ENCODE assay signal across 1 cellular context in genomic region chr1:246699095-246699735, GRCh38.
TF ChIP-seq lines count a peak whose summit lies in the region.

No MANE protein-coding gene starts in this region.

TF ChIP-seq in HepG2, 621 proteins besides CTCF, POLR2A, EP300 and RAD21 (continued from another document and continues in another):
- TF ChIP-seq AGO1 (IDR thresholded peaks at IDR 0.05; ENCODE audit: low read depth, low read length, poor library complexity, severe bottlenecking), result no peak
- TF ChIP-seq ETS1 (CRISPR knock-in tag; IDR thresholded peaks at IDR 0.05), result no peak
- no peak; the same call in 1 of the 2 replicates for TF ChIP-seq PITX1 (CRISPR knock-in tag; IDR thresholded peaks at IDR 0.05)
- no peak for TF ChIP-seq ZNF337 (CRISPR knock-in tag; IDR thresholded peaks at IDR 0.05; ENCODE audit: borderline replicate concordance, low read depth)
- no peak for TF ChIP-seq ZNF558 (CRISPR knock-in tag; IDR thresholded peaks at IDR 0.05; ENCODE audit: borderline replicate concordance)
- no peak for TF ChIP-seq IKZF1 (IDR thresholded peaks at IDR 0.05)
- no peak for TF ChIP-seq ZNF264 (CRISPR knock-in tag; IDR thresholded peaks at IDR 0.05)
- TF ChIP-seq FOXK2 (IDR thresholded peaks at IDR 0.05), result 0 out of 2 replicates have a peak, but pooled peaks have one; percentile 34
- TF ChIP-seq ZNF781 (CRISPR knock-in tag; IDR thresholded peaks at IDR 0.05; ENCODE audit: borderline replicate concordance, not compliant biosample characterization), result no peak
- no peak for TF ChIP-seq FOSL1 (CRISPR knock-in tag; IDR thresholded peaks at IDR 0.05; ENCODE audit: borderline replicate concordance)
- TF ChIP-seq ETV6 (CRISPR knock-in tag; conservative IDR thresholded peaks at IDR 0.05), result 0 out of 2 replicates have a peak, but pooled peaks have one; percentile 27
- TF ChIP-seq MTF2 (CRISPR knock-in tag; IDR thresholded peaks at IDR 0.05; ENCODE audit: borderline replicate concordance), result no peak
- TF ChIP-seq KMT2B (CRISPR knock-in tag; IDR thresholded peaks at IDR 0.05), result no peak
- no peak for TF ChIP-seq TRAFD1 (CRISPR knock-in tag; IDR thresholded peaks at IDR 0.05; ENCODE audit: borderline replicate concordance)
- no peak for TF ChIP-seq RORA (CRISPR knock-in tag; IDR thresholded peaks at IDR 0.05)
- no peak for TF ChIP-seq ZNF253 (CRISPR knock-in tag; IDR thresholded peaks at IDR 0.05; ENCODE audit: borderline replicate concordance)
- TF ChIP-seq DZIP1 (CRISPR knock-in tag; IDR thresholded peaks at IDR 0.05), result no peak
- no peak for TF ChIP-seq ZNF30 (CRISPR knock-in tag; IDR thresholded peaks at IDR 0.05)
- TF ChIP-seq CEBPG (CRISPR knock-in tag; IDR thresholded peaks at IDR 0.05), result peak; percentile 7; the same call in 1 of the 2 replicates
- TF ChIP-seq ZFYVE20 (CRISPR knock-in tag; IDR thresholded peaks at IDR 0.05; ENCODE audit: borderline replicate concordance, low read depth), result no peak
- no peak for TF ChIP-seq GTF3A (CRISPR knock-in tag; conservative IDR thresholded peaks at IDR 0.05)
- TF ChIP-seq ZNF580 (CRISPR knock-in tag; IDR thresholded peaks at IDR 0.05; ENCODE audit: borderline replicate concordance, low read depth), result no peak; the same call in 1 of the 2 replicates
- TF ChIP-seq ARID2 (CRISPR knock-in tag; IDR thresholded peaks at IDR 0.05; ENCODE audit: borderline replicate concordance), result peak; percentile 28; the same call in 1 of the 2 replicates
- TF ChIP-seq ZNF136 (CRISPR knock-in tag; IDR thresholded peaks at IDR 0.05; ENCODE audit: low read depth), result no peak
- TF ChIP-seq ZNF713 (CRISPR knock-in tag; IDR thresholded peaks at IDR 0.05), result no peak
- TF ChIP-seq MBD4 (IDR thresholded peaks at IDR 0.05; ENCODE audit: borderline replicate concordance, low read length), result no peak
- no peak for TF ChIP-seq TOPORS (CRISPR knock-in tag; IDR thresholded peaks at IDR 0.05)
- 0 out of 2 replicates have a peak, but pooled peaks have one; percentile 30 for TF ChIP-seq TARDBP (CRISPR knock-in tag; IDR thresholded peaks at IDR 0.05)
- TF ChIP-seq GABPB1 (CRISPR knock-in tag; IDR thresholded peaks at IDR 0.05), result no peak
- no peak for TF ChIP-seq POLR2AphosphoS2 (IDR thresholded peaks at IDR 0.05; ENCODE audit: low read depth, low read length)
- TF ChIP-seq PBX2 (CRISPR knock-in tag; IDR thresholded peaks at IDR 0.05), result no peak
- TF ChIP-seq ERF (CRISPR knock-in tag; IDR thresholded peaks at IDR 0.05), result peak; percentile 59; the same call in 1 of the 2 replicates
- TF ChIP-seq JUNB (CRISPR knock-in tag; IDR thresholded peaks at IDR 0.05; ENCODE audit: borderline replicate concordance), result no peak
- no peak for TF ChIP-seq GFI1 (CRISPR knock-in tag; IDR thresholded peaks at IDR 0.05; ENCODE audit: borderline replicate concordance)
- no peak for TF ChIP-seq SMAD1 (CRISPR knock-in tag; IDR thresholded peaks at IDR 0.05; ENCODE audit: borderline replicate concordance, low read depth)
- no peak for TF ChIP-seq HMGA1 (CRISPR knock-in tag; conservative IDR thresholded peaks at IDR 0.05)
- TF ChIP-seq ATF1 (CRISPR knock-in tag; IDR thresholded peaks at IDR 0.05), result no peak
- no peak for TF ChIP-seq HOXD1 (CRISPR knock-in tag; IDR thresholded peaks at IDR 0.05)
- TF ChIP-seq ZNF230 (CRISPR knock-in tag; IDR thresholded peaks at IDR 0.05), result no peak
- no peak for TF ChIP-seq ZEB1 (IDR thresholded peaks at IDR 0.05; ENCODE audit: insufficient replicate concordance, low read depth)
- TF ChIP-seq TFE3 (CRISPR knock-in tag; IDR thresholded peaks at IDR 0.05), result no peak
- TF ChIP-seq SIN3A (IDR thresholded peaks at IDR 0.05; ENCODE audit: borderline replicate concordance, low read depth, low read length), result no peak
- no peak for TF ChIP-seq ZNF766 (CRISPR knock-in tag; IDR thresholded peaks at IDR 0.05; ENCODE audit: borderline replicate concordance)
- TF ChIP-seq KDM3A (CRISPR knock-in tag; IDR thresholded peaks at IDR 0.05; ENCODE audit: low read depth), result no peak
- 0 out of 2 replicates have a peak, but pooled peaks have one; percentile 11 for TF ChIP-seq ZNF24 (IDR thresholded peaks at IDR 0.05)
- TF ChIP-seq ZNF317 (CRISPR knock-in tag; IDR thresholded peaks at IDR 0.05), result no peak
- TF ChIP-seq HHEX (CRISPR knock-in tag; IDR thresholded peaks at IDR 0.05), result no peak
- no peak for TF ChIP-seq SNRNP70 (IDR thresholded peaks at IDR 0.05; ENCODE audit: low read depth, low read length)
- TF ChIP-seq ZNF367 (CRISPR knock-in tag; IDR thresholded peaks at IDR 0.05; ENCODE audit: borderline replicate concordance), result no peak
- TF ChIP-seq ZNF382 (CRISPR knock-in tag; IDR thresholded peaks at IDR 0.05; ENCODE audit: borderline replicate concordance), result no peak
- peak; percentile 74 for TF ChIP-seq NFYB (CRISPR knock-in tag; IDR thresholded peaks at IDR 0.05)
- TF ChIP-seq HDAC6 (IDR thresholded peaks at IDR 0.05; ENCODE audit: low read depth, low read length), result no peak
- TF ChIP-seq FOXO1 (CRISPR knock-in tag; IDR thresholded peaks at IDR 0.05), result no peak
- no peak for TF ChIP-seq GPN1 (CRISPR knock-in tag; IDR thresholded peaks at IDR 0.05; ENCODE audit: borderline replicate concordance)
- TF ChIP-seq ZBTB8A (CRISPR knock-in tag; IDR thresholded peaks at IDR 0.05; ENCODE audit: borderline replicate concordance, low read depth), result no peak
- no peak for TF ChIP-seq ZNF138 (CRISPR knock-in tag; IDR thresholded peaks at IDR 0.05; ENCODE audit: low read depth)
- no peak for TF ChIP-seq ZNF329 (CRISPR knock-in tag; IDR thresholded peaks at IDR 0.05; ENCODE audit: low read depth)
- no peak for TF ChIP-seq EZH2 (conservative IDR thresholded peaks at IDR 0.05; ENCODE audit: low read depth, low read length)
- no peak for TF ChIP-seq DMAP1 (CRISPR knock-in tag; IDR thresholded peaks at IDR 0.05)
- TF ChIP-seq NONO (IDR thresholded peaks at IDR 0.05), result no peak
- no peak for TF ChIP-seq NONO (CRISPR knock-in tag; conservative IDR thresholded peaks at IDR 0.05)
- TF ChIP-seq HIC2 (CRISPR knock-in tag; IDR thresholded peaks at IDR 0.05; ENCODE audit: low read depth), result no peak
- peak; percentile 33; the same call in 1 of the 2 replicates for TF ChIP-seq FOSL2 (CRISPR knock-in tag; IDR thresholded peaks at IDR 0.05)
- 0 out of 2 replicates have a peak, but pooled peaks have one; percentile 13 for TF ChIP-seq SIX1 (CRISPR knock-in tag; IDR thresholded peaks at IDR 0.05; ENCODE audit: borderline replicate concordance)
- no peak for TF ChIP-seq JUN (CRISPR knock-in tag; IDR thresholded peaks at IDR 0.05)
- TF ChIP-seq KAT2B (IDR thresholded peaks at IDR 0.05; ENCODE audit: borderline replicate concordance, low read depth, low read length), result no peak
- TF ChIP-seq PRPF4 (IDR thresholded peaks at IDR 0.05; ENCODE audit: low read depth, low read length, poor library complexity, severe bottlenecking), result no peak
- TF ChIP-seq IRX3 (CRISPR knock-in tag; IDR thresholded peaks at IDR 0.05; ENCODE audit: borderline replicate concordance, low read depth), result no peak
- no peak for TF ChIP-seq ZNF598 (CRISPR knock-in tag; IDR thresholded peaks at IDR 0.05; ENCODE audit: borderline replicate concordance)
